8 cellular contexts compared by ENCODE assay signal in genomic region chr7:103074519-103075336, GRCh38. TPM values are rescaled to one million over a fixed set of nuclear protein-coding genes. Genes with fewer than 3 reads are reported as not detected.
A peak's percentile ranks its signal among the peaks of the same experiment; 100 is the strongest.
DNase-seq lines count a peak whose midpoint lies in the region; ATAC-seq and TF ChIP-seq lines count a peak whose summit lies in the region.

ARMC10 (plus strand) TSS chr7:103075140; CDS start chr7:103075273, 133 bp downstream.
FBXL13 (minus strand) TSS chr7:103074796.

- H2AFZ ChIP-seq in osteoblast (ENCODE audit: low read length) = peak within 1 kb of the TSS; percentile 99

- H3K4me2 ChIP-seq in osteoblast (ENCODE audit: insufficient read depth, low read length) = peak within 1 kb of the TSS; percentile 93

- H3K4me1 ChIP-seq in osteoblast (ENCODE audit: insufficient read depth, low read length) (peaks cover 14% of the 10 kb centered on the region), thoracic aorta (ENCODE audit: control insufficient read depth in 1 of 2, low read depth in 2 of 2) (peaks cover 15 to 25% of the 10 kb centered on the region in 2 donors)

- no peaks in the 10 kb centered on the region for H3K27me3 ChIP-seq in osteoblast (ENCODE audit: insufficient read depth, low read length)
- H3K27me3 ChIP-seq in thoracic aorta (replicated peaks; ENCODE audit: insufficient read depth) = no peaks in the 10 kb centered on the region

- H4K20me1 ChIP-seq in osteoblast (ENCODE audit: insufficient read depth, low read length) = peaks cover 9% of the 10 kb centered on the region

- H3K36me3 ChIP-seq in osteoblast (ENCODE audit: insufficient read depth, low read length) = no peaks in the 10 kb centered on the region
- no peaks in the 10 kb centered on the region for H3K36me3 ChIP-seq in thoracic aorta

- H3K9me3 ChIP-seq in osteoblast (ENCODE audit: low read depth, low read length) (no peaks in the 10 kb centered on the region), thoracic aorta (no peaks in the 10 kb centered on the region)

- H3K27ac ChIP-seq in osteoblast (ENCODE audit: low read depth, low read length) = peak within 1 kb of the TSS; percentile 84
- H3K27ac ChIP-seq in thoracic aorta = peak within 1 kb of the TSS; percentile 80 to 95

- TF ChIP-seq CTCF in osteoblast (IDR thresholded peaks at IDR 0.05; ENCODE audit: extremely low read depth, low read depth, low read length) = peak; percentile 5
- peak; percentile 39 for TF ChIP-seq CTCF in thoracic aorta (IDR thresholded peaks at IDR 0.05)

- in situ Hi-C loops in SK-MEL-5 (cut with HindIII; ENCODE audit: low pct_unique_long_range_greater_than_20kb, low sequenced_read_pairs) = no loop called here

- ATAC-seq in HG02571 (IDR thresholded peaks at IDR 0.05; ENCODE audit: unreplicated experiment) (peak; percentile 90), thoracic aorta (ENCODE audit: insufficient number of reproducible peaks, low FRiP score, low read depth) (peak; percentile 91)

- DNase-seq in NAMALWA (ENCODE audit: low spot score) = peak; percentile 97
- peak; percentile 95 for DNase-seq in SK-MEL-5 (ENCODE audit: low read depth, low spot score)
- peak; percentile 90 for DNase-seq in activated naive CD4-positive, alpha-beta T cell treated with anti-CD3 and anti-CD28 coated beads, Interleukin-2, amount 50 U/mL, for 16 hours
- DNase-seq in glomerular endothelial cell (ENCODE audit: extremely low read depth, low read depth, low spot score) = peak; percentile 63
- peak; percentile 98 for DNase-seq in osteoblast (ENCODE audit: insufficient read length, low spot score, missing footprints)
- peak; percentile 63 for DNase-seq in thoracic aorta (ENCODE audit: low spot score)

- H3K4me3 ChIP-seq in GM08714 (ENCODE audit: low read length) (peak within 1 kb of the TSS; percentile 80), osteoblast (ENCODE audit: insufficient read depth, low read length) (peak within 1 kb of the TSS; percentile 97), thoracic aorta (peak within 1 kb of the TSS; percentile 93)

- peaks cover 40% of the 10 kb centered on the region for H3K79me2 ChIP-seq in osteoblast (ENCODE audit: insufficient read depth, low read length)

RNA-seq across cellular contexts. Expression of gene ARMC10, which starts in this region (rescaled TPM):
- total RNA-seq in SK-MEL-5 (2014; rRNA removed; shearing (Covaris generic)) = 93.5 and 98.1 TPM in 2 replicates
- polyA plus RNA-seq in SK-MEL-5 (2015; cell fraction: cytosol; rRNA removed) = 51.8 and 64.0 TPM in 2 replicates
- polyA plus RNA-seq in SK-MEL-5 (2015; cell fraction: nucleus; rRNA removed) = 25.9 and 51.0 TPM in 2 replicates
- total RNA-seq in glomerular endothelial cell (22.1 and 28.6 TPM in 2 replicates), osteoblast (34.4 and 45.1 TPM in 2 replicates), thoracic aorta (10 to 100 TPM; 46.7 to 49.4 TPM)

RNA-seq across cellular contexts. Expression of gene FBXL13, which starts in this region (rescaled TPM):
- total RNA-seq in SK-MEL-5 (2014; rRNA removed; shearing (Covaris generic)) = 3.2 and 3.4 TPM in 2 replicates
- 1.6 and 1.9 TPM in 2 replicates for polyA plus RNA-seq in SK-MEL-5 (2015; cell fraction: cytosol; rRNA removed)
- 2.2 and 3.8 TPM in 2 replicates for polyA plus RNA-seq in SK-MEL-5 (2015; cell fraction: nucleus; rRNA removed)
- 0.39 and 2.2 TPM in 2 replicates for total RNA-seq in glomerular endothelial cell
- 2.1 and 2.2 TPM in 2 replicates for total RNA-seq in osteoblast
- 1 to 10 TPM in 1 of 2 donors, under 1 TPM in 1; 0.95 to 2.5 TPM for total RNA-seq in thoracic aorta

Comparison
In these comparisons a context has a peak if more than half of its experiments do, and no peak if none do; other contexts are left out.
1. Peak in every context shown above with its lines: DNase-seq, ATAC-seq, H3K4me3 ChIP-seq and H3K27ac ChIP-seq.